Comparison of ENCODE assay signal across 1 cellular context in genomic region chr1:235129774-235130570, GRCh38.
A peak's percentile ranks its signal among the peaks of the same experiment; 100 is the strongest.
TF ChIP-seq lines count a peak whose summit lies in the region.

No MANE protein-coding gene starts in this region.

TF ChIP-seq in HepG2, 621 proteins besides CTCF, POLR2A, EP300 and RAD21 (continued from another document and continues in another):
- TF ChIP-seq DNMT1 (CRISPR knock-in tag; IDR thresholded peaks at IDR 0.05) (no peak), ZNF512 (CRISPR knock-in tag; IDR thresholded peaks at IDR 0.05) (no peak), SMAD1 (CRISPR knock-in tag; IDR thresholded peaks at IDR 0.05; ENCODE audit: borderline replicate concordance, low read depth) (no peak), ZNF274 (CRISPR knock-in tag; IDR thresholded peaks at IDR 0.05) (no peak), RFXAP (CRISPR knock-in tag; IDR thresholded peaks at IDR 0.05; ENCODE audit: borderline replicate concordance) (no peak), KDM1A (CRISPR knock-in tag; IDR thresholded peaks at IDR 0.05) (no peak), ZNF431 (CRISPR knock-in tag; IDR thresholded peaks at IDR 0.05; ENCODE audit: borderline replicate concordance, low read depth) (no peak), MZF1 (CRISPR knock-in tag; IDR thresholded peaks at IDR 0.05; ENCODE audit: borderline replicate concordance) (no peak), HNF4A (CRISPR knock-in tag; IDR thresholded peaks at IDR 0.05) (peak; percentile 20; the same call in 1 of the 2 replicates), IRF1 (CRISPR knock-in tag; IDR thresholded peaks at IDR 0.05; ENCODE audit: low read depth) (no peak), SAP130 (CRISPR knock-in tag; IDR thresholded peaks at IDR 0.05; ENCODE audit: low read depth) (peak; percentile 53), ZNF367 (CRISPR knock-in tag; IDR thresholded peaks at IDR 0.05; ENCODE audit: borderline replicate concordance) (no peak), PPARG (CRISPR knock-in tag; conservative IDR thresholded peaks at IDR 0.05) (peak; percentile 76; the same call in 1 of the 2 replicates), NAIF1 (CRISPR knock-in tag; IDR thresholded peaks at IDR 0.05; ENCODE audit: borderline replicate concordance) (no peak; the same call in 1 of the 2 replicates), ZNF709 (CRISPR knock-in tag; IDR thresholded peaks at IDR 0.05) (no peak), PHB2 (IDR thresholded peaks at IDR 0.05; ENCODE audit: partially characterized antibody) (no peak), CHD4 (IDR thresholded peaks at IDR 0.05; ENCODE audit: borderline replicate concordance, low read length) (no peak), IKZF5 (CRISPR knock-in tag; IDR thresholded peaks at IDR 0.05) (no peak), MYNN (CRISPR knock-in tag; IDR thresholded peaks at IDR 0.05; ENCODE audit: low read depth) (no peak), TOE1 (CRISPR knock-in tag; IDR thresholded peaks at IDR 0.05) (no peak), ZNF496 (CRISPR knock-in tag; IDR thresholded peaks at IDR 0.05; ENCODE audit: insufficient replicate concordance) (no peak), ZNF704 (CRISPR knock-in tag; IDR thresholded peaks at IDR 0.05; ENCODE audit: borderline replicate concordance) (no peak), RARG (CRISPR knock-in tag; IDR thresholded peaks at IDR 0.05; ENCODE audit: low read depth) (no peak), NCOA1 (CRISPR knock-in tag; IDR thresholded peaks at IDR 0.05) (no peak), ZNF766 (CRISPR knock-in tag; IDR thresholded peaks at IDR 0.05; ENCODE audit: borderline replicate concordance) (no peak), CEBPG (CRISPR knock-in tag; IDR thresholded peaks at IDR 0.05) (peak; percentile 22; the same call in 1 of the 2 replicates), DBP (CRISPR knock-in tag; IDR thresholded peaks at IDR 0.05; ENCODE audit: not compliant biosample characterization) (no peak), HBP1 (CRISPR knock-in tag; IDR thresholded peaks at IDR 0.05; ENCODE audit: low read depth) (no peak), CENPBD1 (CRISPR knock-in tag; IDR thresholded peaks at IDR 0.05; ENCODE audit: borderline replicate concordance, low read depth) (no peak), SIX1 (CRISPR knock-in tag; IDR thresholded peaks at IDR 0.05; ENCODE audit: borderline replicate concordance) (no peak; the same call in 1 of the 2 replicates), GTF2F1 (IDR thresholded peaks at IDR 0.05; ENCODE audit: low read length) (no peak), YEATS4 (CRISPR knock-in tag; IDR thresholded peaks at IDR 0.05; ENCODE audit: borderline replicate concordance) (no peak), ATF6 (CRISPR knock-in tag; conservative IDR thresholded peaks at IDR 0.05) (no peak), NCOR1 (IDR thresholded peaks at IDR 0.05; ENCODE audit: borderline replicate concordance, low read length) (no peak), DPF2 (CRISPR knock-in tag; IDR thresholded peaks at IDR 0.05; ENCODE audit: borderline replicate concordance, low read depth) (no peak), ZNF292 (CRISPR knock-in tag; IDR thresholded peaks at IDR 0.05; ENCODE audit: borderline replicate concordance, low read depth) (0 out of 2 replicates have a peak, but pooled peaks have one; percentile 25), CSRNP1 (CRISPR knock-in tag; IDR thresholded peaks at IDR 0.05) (no peak), HNF1B (CRISPR knock-in tag; IDR thresholded peaks at IDR 0.05) (peak; percentile 38; the same call in 1 of the 2 replicates), RFX5 (IDR thresholded peaks at IDR 0.05; ENCODE audit: low read depth, low read length) (no peak), ZNF337 (CRISPR knock-in tag; IDR thresholded peaks at IDR 0.05; ENCODE audit: borderline replicate concordance, low read depth) (no peak), ZNF775 (CRISPR knock-in tag; IDR thresholded peaks at IDR 0.05; ENCODE audit: borderline replicate concordance) (no peak), JUND (CRISPR knock-in tag; IDR thresholded peaks at IDR 0.05) (no peak), SUZ12 (IDR thresholded peaks at IDR 0.05; ENCODE audit: low read depth, low read length) (no peak), KDM6A (CRISPR knock-in tag; IDR thresholded peaks at IDR 0.05; ENCODE audit: low read depth) (no peak), ZSCAN5A (CRISPR knock-in tag; IDR thresholded peaks at IDR 0.05; ENCODE audit: borderline replicate concordance) (no peak), ZMAT3 (CRISPR knock-in tag; conservative IDR thresholded peaks at IDR 0.05) (no peak), ADNP (CRISPR knock-in tag; IDR thresholded peaks at IDR 0.05) (no peak), ATF5 (CRISPR knock-in tag; IDR thresholded peaks at IDR 0.05; ENCODE audit: low read depth) (no peak), EED (CRISPR knock-in tag; IDR thresholded peaks at IDR 0.05) (no peak), ZSCAN25 (CRISPR knock-in tag; IDR thresholded peaks at IDR 0.05) (no peak), ZNF737 (CRISPR knock-in tag; IDR thresholded peaks at IDR 0.05; ENCODE audit: borderline replicate concordance) (no peak), MXD4 (CRISPR knock-in tag; IDR thresholded peaks at IDR 0.05) (no peak)
